Comparison of ENCODE assay signal across 9 cellular contexts in genomic region chr2:235026649-235027557, GRCh38.
DNase-seq lines count a peak whose midpoint lies in the region; ATAC-seq and TF ChIP-seq lines count a peak whose summit lies in the region.
"Had no signal": no experiment of that assay in that cellular context is flagged by ENCODE, and none has a peak within 500 bp of the region (broad histone marks: within the 10 kb centered on the region; RNA-seq: fewer than 3 reads in every experiment).

No MANE protein-coding gene starts in this region.

- H3K9me3 Mint-ChIP-seq in CD14-positive monocyte, result peaks cover 0 to 2% (median 0%) of the 10 kb centered on the region in 7 donors
- H3K9me3 Mint-ChIP-seq: central memory CD8-positive, alpha-beta T cell had no signal

- H3K4me2 ChIP-seq in fibroblast of lung (ENCODE audit: extremely low read depth, insufficient read depth, low read length), result peak overlapping the region; percentile 49

- peaks cover 7% of the 10 kb centered on the region for H3K36me3 ChIP-seq in fibroblast of lung (ENCODE audit: control insufficient read depth, insufficient read depth, low read length)
- H3K36me3 ChIP-seq in prostate gland, result no peaks in the 10 kb centered on the region

- H3K9me3 ChIP-seq in fibroblast of lung (ENCODE audit: control insufficient read depth, insufficient read depth, low read depth, low read length) (no peaks in the 10 kb centered on the region), prostate gland (no peaks in the 10 kb centered on the region)

- peaks cover 3% of the 10 kb centered on the region for H4K20me1 ChIP-seq in fibroblast of lung (ENCODE audit: control insufficient read depth, extremely low read depth, insufficient read depth, low read length)

- H3K27me3 Mint-ChIP-seq in CD14-positive monocyte (ENCODE audit: low read depth in 3 of 3), result peaks cover 0 to 11% (median 2%) of the 10 kb centered on the region in 3 donors

- H3K27me3 ChIP-seq in fibroblast of lung (ENCODE audit: control insufficient read depth, insufficient read depth, low read length) (no peaks in the 10 kb centered on the region), prostate gland (replicated peaks; ENCODE audit: insufficient read depth) (no peaks in the 10 kb centered on the region)

- TF ChIP-seq POLR2A in prostate gland (IDR thresholded peaks at IDR 0.05), result peak; percentile 39

- no peak overlapping the region for H2AFZ ChIP-seq in fibroblast of lung (ENCODE audit: low read length)

- peak overlapping the region in 1 of 7 donors; percentile 40 for H3K27ac Mint-ChIP-seq in CD14-positive monocyte

- peaks cover 46% of the 10 kb centered on the region for H3K4me1 ChIP-seq in fibroblast of lung (ENCODE audit: control insufficient read depth, extremely low read depth, insufficient read depth, low read length)
- peaks cover 18% of the 10 kb centered on the region for H3K4me1 ChIP-seq in prostate gland (replicated peaks)

- no peaks in the 10 kb centered on the region for H3K4me1 Mint-ChIP-seq in CD14-positive monocyte
- H3K4me1 Mint-ChIP-seq: central memory CD8-positive, alpha-beta T cell had no signal

- no peak for TF ChIP-seq CTCF in fibroblast of lung (conservative IDR thresholded peaks at IDR 0.05 in 1 of 2, IDR thresholded peaks at IDR 0.05 in 1 of 2; ENCODE audit: low read depth in 1 of 2, low read length in 2 of 2)
- no peak for TF ChIP-seq CTCF in prostate gland (IDR thresholded peaks at IDR 0.05)
- no peak for TF ChIP-seq CTCF in CD14-positive monocyte (IDR thresholded peaks at IDR 0.05)

- no peaks in the 10 kb centered on the region for H3K36me3 Mint-ChIP-seq in CD14-positive monocyte

- H3K4me3 ChIP-seq in fibroblast of lung (replicated peaks in 1 of 4; ENCODE audit: control extremely low read depth in 1 of 4, insufficient read depth in 1 of 4, low read depth in 3 of 4, low read length in 4 of 4) (no peak overlapping the region), prostate gland (no peak overlapping the region)

- H3K79me2 ChIP-seq in fibroblast of lung (ENCODE audit: control insufficient read depth, insufficient read depth, low read length), result peaks cover 100% of the 10 kb centered on the region

- ATAC-seq in GM21717 (IDR thresholded peaks at IDR 0.05; ENCODE audit: unreplicated experiment) (no peak), GM18502 (IDR thresholded peaks at IDR 0.05; ENCODE audit: poor library complexity, unreplicated experiment) (no peak)

- no peak overlapping the region for H3K9ac ChIP-seq in fibroblast of lung (ENCODE audit: insufficient read depth, low read length)

- no peak overlapping the region for H3K4me3 Mint-ChIP-seq in CD14-positive monocyte
- H3K4me3 Mint-ChIP-seq: central memory CD8-positive, alpha-beta T cell had no signal

- intact Hi-C loops in prostate gland (cut with DNase I), result no loop called here
- intact Hi-C loops in CD14-positive monocyte (cut with micrococcal nuclease), result no loop called here

- 49% methylated on average over 33 of the region's 33 CpGs for WGBS in prostate gland

- H3K27ac ChIP-seq in fibroblast of lung (ENCODE audit: insufficient read depth, low read length) (peak overlapping the region; percentile 53), prostate gland (peak overlapping the region; percentile 79 to 84)

- peak; percentile 53 for DNase-seq in GM03348 (ENCODE audit: low spot score)
- peak; percentile 95 for DNase-seq in NCI-H69 (lab: John Stamatoyannopoulos, UW)
- peak; percentile 59 to 70 for DNase-seq in fibroblast of lung (ENCODE audit: low read depth in 2 of 2)
- DNase-seq in prostate gland (ENCODE audit: low spot score), result peak; percentile 97
- no peak for DNase-seq in hippocampal formation (lab: John Stamatoyannopoulos, UW)
- no peak for DNase-seq in CD14-positive monocyte (ENCODE audit: low spot score)

Comparison
In these comparisons a context has a peak if more than half of its experiments do, and no peak if none do; other contexts are left out.
1. DNase-seq: peak in GM03348 (single experiment), NCI-H69 (single experiment), fibroblast of lung (2 of 2) and prostate gland (single experiment); none in hippocampal formation (0 of 2) and CD14-positive monocyte (single experiment).